Comparison of ENCODE assay signal across 8 cellular contexts in the genomic region with DNA sequence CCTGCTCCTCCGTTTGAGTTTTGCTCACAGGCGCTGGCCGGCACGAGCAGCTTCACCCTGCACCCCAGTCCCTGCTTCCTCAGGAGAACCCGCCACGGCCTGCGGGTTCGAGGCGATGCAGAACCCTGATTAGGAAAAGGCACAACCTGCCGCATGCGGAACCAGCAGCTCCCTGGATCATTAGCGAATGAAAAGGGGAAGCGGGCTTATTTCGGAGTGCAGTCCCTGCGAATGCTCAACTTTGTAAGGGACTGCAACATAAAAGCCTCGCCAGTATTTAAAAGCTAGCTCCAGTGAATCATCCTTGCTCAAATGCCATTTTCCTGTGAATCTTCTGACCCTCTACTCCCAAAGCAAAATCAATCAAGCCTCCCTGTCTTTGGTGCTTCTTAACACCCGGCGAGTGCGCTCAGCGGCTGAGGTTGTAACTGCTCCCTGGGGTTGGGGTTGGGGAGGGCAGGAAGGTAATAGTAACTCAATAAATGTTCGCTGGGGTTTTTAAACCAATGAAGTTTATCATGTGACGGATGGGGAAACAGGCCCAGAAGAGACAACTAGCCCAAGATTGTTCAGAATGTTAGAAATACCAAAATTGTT. TPM values are rescaled to one million over a fixed set of nuclear protein-coding genes. Genes with fewer than 3 reads are reported as not detected.
DNase-seq lines count a peak whose midpoint lies in the region; ATAC-seq and TF ChIP-seq lines count a peak whose summit lies in the region.

No MANE protein-coding gene starts in this region.

- H3K4me3 ChIP-seq in A673 (ENCODE audit: low read depth, low read length, poor library complexity, severe bottlenecking) (peak overlapping the region; percentile 98), neuron (ENCODE audit: low read length) (peak overlapping the region; percentile 100)

- TF ChIP-seq POLR2A in erythroblast (IDR thresholded peaks at IDR 0.05; ENCODE audit: low read length): peak; percentile 35

- H3K27me3 ChIP-seq in A673 (replicated peaks; ENCODE audit: insufficient read depth, low read depth, low read length, poor library complexity) (no peaks in the 10 kb centered on the region), neuron (ENCODE audit: insufficient read depth, low read length) (no peaks in the 10 kb centered on the region)

- peak overlapping the region; percentile 97 for H2AFZ ChIP-seq in neuron (ENCODE audit: low read depth, low read length)

- TF ChIP-seq CTCF in A673 (conservative IDR thresholded peaks at IDR 0.05; ENCODE audit: low read depth, low read length) (no peak), VCaP (conservative IDR thresholded peaks at IDR 0.05) (no peak)

- H3K9me3 ChIP-seq in A673 (ENCODE audit: low read depth, low read length, poor library complexity, severe bottlenecking) (no peaks in the 10 kb centered on the region), neuron (ENCODE audit: low read length) (peaks cover 4% of the 10 kb centered on the region)

- H3K36me3 ChIP-seq in A673 (ENCODE audit: insufficient read depth, low read length, poor library complexity, severe bottlenecking) (no peaks in the 10 kb centered on the region), neuron (ENCODE audit: insufficient read depth, low read length) (peaks cover 13% of the 10 kb centered on the region)

- CTCF ChIA-PET in A673 (lab: Charles Lee): no interaction called here

- peaks cover 8% of the 10 kb centered on the region for H3K4me1 ChIP-seq in A673 (ENCODE audit: insufficient read depth, low read length, poor library complexity, severe bottlenecking)
- peaks cover 12% of the 10 kb centered on the region for H3K4me1 ChIP-seq in neuron (ENCODE audit: insufficient read depth, low read length)

- ATAC-seq in GM18907 (IDR thresholded peaks at IDR 0.05; ENCODE audit: unreplicated experiment) (peak; percentile 48), HG03354 (IDR thresholded peaks at IDR 0.05; ENCODE audit: poor library complexity, severe bottlenecking, unreplicated experiment) (peak; percentile 47)

- intact Hi-C loops in A673 (cut with micrococcal nuclease; ENCODE audit: unreplicated experiment): no loop called here

- H3K27ac ChIP-seq in A673 (ENCODE audit: low read depth, low read length, poor library complexity, severe bottlenecking) (peak overlapping the region; percentile 94), VCaP (peak overlapping the region; percentile 94)

- no TSS peak for BruUV-seq in A673 (replicated peaks; lab: Mats Ljungman, UMichigan)

- DNase-seq in A673 (ENCODE audit: low spot score): no peak
- peak in 1 of 2 experiments; percentile 56 for DNase-seq in erythroblast (lab: John Stamatoyannopoulos, UW)
- DNase-seq in hepatic stellate cell (ENCODE audit: low spot score): no peak
- DNase-seq in NCI-H2107 treated with DMSO at 0.1 percent for 48 hours (lab: John Stamatoyannopoulos, UW; ENCODE audit: unreplicated experiment): no peak

- POLR2A ChIA-PET in A673 (lab: Charles Lee; ENCODE audit: low non-redundant PET): no interaction called here

RNA-seq across cellular contexts. Expression of a gene that starts 0.7 kb away (rescaled TPM):
- 36.8 and 37.4 TPM in 2 replicates for total RNA-seq in A673 (2021)

RNA-seq across cellular contexts. Expression of a gene that starts 30.9 kb away (rescaled TPM):
- total RNA-seq in A673 (2021): 5.8 and 6.8 TPM in 2 replicates
